24 cellular contexts compared by ENCODE assay signal in genomic region chr6:26524722-26525360, GRCh38. TPM values are rescaled to one million over a fixed set of nuclear protein-coding genes. Genes with fewer than 3 reads are reported as not detected.
"Had no signal": no experiment of that assay in that cellular context is flagged by ENCODE, and none has a peak within 500 bp of the region (broad histone marks: within the 10 kb centered on the region; RNA-seq: fewer than 3 reads in every experiment).

No MANE protein-coding gene starts in this region.

- H3K36me3 ChIP-seq: esophagus muscularis mucosa, gastrocnemius medialis, heart right ventricle, left ventricle myocardium inferior, lower lobe of right lung, neural progenitor cell, ovary, right atrium auricular region, stomach, thoracic aorta had no signal

- H2AFZ ChIP-seq: neural progenitor cell had no signal

- H3K9me3 ChIP-seq: esophagus muscularis mucosa, gastrocnemius medialis, heart right ventricle, left ventricle myocardium inferior, lower lobe of right lung, ovary, right atrium auricular region, stomach, thoracic aorta had no signal

- ATAC-seq: effector memory CD8-positive, alpha-beta T cell; gastrocnemius medialis; heart right ventricle; lower lobe of right lung; natural killer cell had no signal

- DNase-seq: effector memory CD8-positive, alpha-beta T cell; gastrocnemius medialis; heart right ventricle; immature natural killer cell; left ventricle myocardium inferior; lower lobe of right lung; natural killer cell; nucleus accumbens; ovary; small intestine; stimulated activated CD4-positive, alpha-beta T cell treated with anti-CD3 and anti-CD28 coated beads, Interleukin-12 subunit alpha, Interleukin-12 subunit beta, amount 100 ng/mL, for 4 hours; stimulated activated naive CD4-positive, alpha-beta T cell; stomach; substantia nigra; trophoblast cell had no signal

- H3K27me3 ChIP-seq: esophagus muscularis mucosa, gastrocnemius medialis, heart right ventricle, neural progenitor cell, ovary, right atrium auricular region, stomach had no signal

- H3K4me3 ChIP-seq: esophagus muscularis mucosa, gastrocnemius medialis, heart right ventricle, left ventricle myocardium inferior, lower lobe of right lung, neural progenitor cell, ovary, right atrium auricular region, stomach, thoracic aorta had no signal

- H3K27ac ChIP-seq: epithelial cell of prostate, esophagus muscularis mucosa, gastrocnemius medialis, heart right ventricle, left ventricle myocardium inferior, lower lobe of right lung, neural progenitor cell, ovary, right atrium auricular region, stomach, thoracic aorta had no signal

RNA-seq across cellular contexts. Expression of gene BTN1A1, which starts 24.7 kb away (rescaled TPM):
- total RNA-seq: esophagus muscularis mucosa, fibroblast of villous mesenchyme, gastrocnemius medialis, heart right ventricle, left ventricle myocardium inferior, lower lobe of right lung, mucosa of gallbladder, myocyte, natural killer cell, ovary, posterior vena cava, right atrium auricular region, stomach, thoracic aorta had no signal
